16 cellular contexts compared by ENCODE assay signal in the genomic region with DNA sequence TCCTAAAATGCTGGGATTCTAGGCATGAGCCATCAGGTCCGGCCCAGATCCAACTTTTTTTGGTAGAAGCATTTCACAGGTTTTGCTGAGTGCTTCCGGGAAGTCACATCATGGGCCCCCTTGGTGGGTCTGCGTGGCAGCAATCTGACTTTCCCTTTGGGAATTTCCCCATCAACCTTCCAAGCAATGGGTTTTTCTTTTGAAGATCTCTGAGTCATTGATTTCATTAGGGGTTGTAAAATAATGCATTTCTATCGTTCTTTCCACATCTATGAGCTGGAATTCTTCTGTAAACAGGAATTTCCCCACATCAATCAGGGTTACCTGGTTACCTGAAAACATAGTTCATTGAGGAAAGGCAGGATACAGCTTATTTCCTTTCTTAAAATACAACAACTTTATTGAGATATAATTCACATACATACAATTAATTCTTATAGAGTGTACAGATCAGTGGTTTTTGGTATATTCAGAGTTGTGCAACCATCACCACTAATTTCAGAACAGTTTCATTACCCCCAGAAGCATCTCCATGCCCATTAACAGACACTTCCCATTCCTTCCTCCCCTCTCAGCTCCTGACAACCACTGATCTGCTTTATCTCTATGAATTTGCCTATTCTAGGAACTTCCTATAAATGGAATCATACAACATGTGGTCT. TPM values are rescaled to one million over a fixed set of nuclear protein-coding genes. Genes with fewer than 3 reads are reported as not detected.
DNase-seq lines count a peak whose midpoint lies in the region; ATAC-seq, FAIRE-seq and TF ChIP-seq lines count a peak whose summit lies in the region.
"Had no signal": no experiment of that assay in that cellular context is flagged by ENCODE, and none has a peak within 500 bp of the region (broad histone marks: within the 10 kb centered on the region; RNA-seq: fewer than 3 reads in every experiment).

No MANE protein-coding gene starts in this region.

- H3K27me3 ChIP-seq in foreskin keratinocyte (no peaks in the 10 kb centered on the region), tibial artery (no peaks in the 10 kb centered on the region)
- H3K27me3 ChIP-seq: brain microvascular endothelial cell, heart right ventricle, SJCRH30 had no signal

- no peak overlapping the region for H3K4me3 ChIP-seq in tibial artery
- H3K4me3 ChIP-seq: heart right ventricle, SJCRH30 had no signal

- peak; percentile 35 for FAIRE-seq in GM12891 (lab: Jason Lieb, UNC)
- FAIRE-seq: endometrium, small intestine had no signal

- no peaks in the 10 kb centered on the region for H3K9me3 ChIP-seq in tibial artery
- H3K9me3 ChIP-seq: heart right ventricle, SJCRH30 had no signal

- intact Hi-C loops in tibial artery (cut with DNase I; ENCODE audit: low total_unique reads), result no loop called here

- DNase-seq in GM12891 (ENCODE audit: insufficient read length, low spot score) (no peak), NOMO-1 treated with DMSO at 0.1 percent for 48 hours (lab: John Stamatoyannopoulos, UW; ENCODE audit: unreplicated experiment) (peak; percentile 84), foreskin keratinocyte (peak; percentile 67 to 68), tibial artery (no peak)
- DNase-seq in activated CD4-positive, CD25-positive, alpha-beta regulatory T cell treated with anti-CD3 and anti-CD28 coated beads, Interleukin-2, amount 50 U/mL, for 72 hours, result no peak
- DNase-seq: activated T-cell treated with anti-CD3 and anti-CD28 coated beads, Interleukin-2, amount 50 U/mL, for 4 hours; brain microvascular endothelial cell; CD8-positive, alpha-beta memory T cell; heart right ventricle; NCI-H1417; NCI-H526 treated with DMSO at 0.1 percent for 48 hours; SJCRH30; small intestine had no signal

- no peak for TF ChIP-seq CTCF in foreskin keratinocyte (conservative IDR thresholded peaks at IDR 0.05)
- TF ChIP-seq CTCF in tibial artery (IDR thresholded peaks at IDR 0.05), result no peak

- no peak for TF ChIP-seq POLR2A in GM12891 (IDR thresholded peaks at IDR 0.05; ENCODE audit: low read depth, low read length)

- H3K4me1 ChIP-seq in foreskin keratinocyte, result peaks cover 3% of the 10 kb centered on the region
- no peaks in the 10 kb centered on the region for H3K4me1 ChIP-seq in tibial artery
- H3K4me1 ChIP-seq: SJCRH30 had no signal

- H3K27ac ChIP-seq in foreskin keratinocyte (no peak overlapping the region), tibial artery (no peak overlapping the region)
- H3K27ac ChIP-seq: brain microvascular endothelial cell, heart right ventricle, SJCRH30 had no signal

- no peaks in the 10 kb centered on the region for H3K36me3 ChIP-seq in tibial artery
- H3K36me3 ChIP-seq: brain microvascular endothelial cell, heart right ventricle, SJCRH30 had no signal

- ATAC-seq in foreskin keratinocyte (peak; percentile 37), GM21526 (IDR thresholded peaks at IDR 0.05; ENCODE audit: low FRiP score, unreplicated experiment) (no peak)
- ATAC-seq: heart right ventricle had no signal

TF ChIP-seq in GM12891, 5 proteins besides CTCF, POLR2A, EP300 and RAD21:
- no peak for TF ChIP-seq PAX5 (IDR thresholded peaks at IDR 0.05; ENCODE audit: insufficient read depth, low read length, severe bottlenecking)
- no peak for TF ChIP-seq POLR2AphosphoS5 (IDR thresholded peaks at IDR 0.05; ENCODE audit: low read depth, low read length)
- no peak for TF ChIP-seq TAF1 (IDR thresholded peaks at IDR 0.05; ENCODE audit: low read depth, low read length)
- no peak for TF ChIP-seq SPI1 (IDR thresholded peaks at IDR 0.05; ENCODE audit: low read depth, low read length)

RNA-seq across cellular contexts. Expression of a gene that starts 9.8 kb away (rescaled TPM):
- 32.4 TPM for polyA plus RNA-seq in GM12891 (2012; ENCODE audit: low read depth, missing spikeins)
- total RNA-seq in foreskin keratinocyte, result 29.7 and 29.8 TPM in 2 replicates
- 22.0 and 26.5 TPM in 2 replicates for polyA plus RNA-seq in foreskin keratinocyte

RNA-seq across cellular contexts. Expression of a gene that starts 18.3 kb away (rescaled TPM):
- 0.04 TPM for polyA plus RNA-seq in GM12891 (2012; ENCODE audit: low read depth, missing spikeins)
- total RNA-seq in foreskin keratinocyte, result not detected in 2 replicates
- not detected in 2 replicates for polyA plus RNA-seq in foreskin keratinocyte
- total RNA-seq: activated T-cell treated with anti-CD3 and anti-CD28 coated beads, Interleukin-2, amount 50 U/mL, for 4 hours; CD8-positive, alpha-beta memory T cell; lower leg skin; SJCRH30 had no signal
- polyA plus RNA-seq: CD8-positive, alpha-beta memory T cell; small intestine had no signal

RNA-seq across cellular contexts. Expression of a gene that starts 32.1 kb away (rescaled TPM):
- 0.19 TPM for polyA plus RNA-seq in GM12891 (2012; ENCODE audit: low read depth, missing spikeins)
- not detected in 2 replicates for total RNA-seq in foreskin keratinocyte
- polyA plus RNA-seq in foreskin keratinocyte, result not detected in 2 replicates
- total RNA-seq: CD8-positive, alpha-beta memory T cell had no signal
- polyA plus RNA-seq: CD8-positive, alpha-beta memory T cell had no signal

RNA-seq across cellular contexts. Expression of a gene that starts 36.1 kb away (rescaled TPM):
- polyA plus RNA-seq in GM12891 (2012; ENCODE audit: low read depth, missing spikeins), result 0.40 TPM
- not detected in 2 replicates for total RNA-seq in foreskin keratinocyte
- not detected in 2 replicates for polyA plus RNA-seq in foreskin keratinocyte
- total RNA-seq: activated T-cell treated with anti-CD3 and anti-CD28 coated beads, Interleukin-2, amount 50 U/mL, for 4 hours; CD8-positive, alpha-beta memory T cell had no signal
- polyA plus RNA-seq: CD8-positive, alpha-beta memory T cell had no signal

RNA-seq across cellular contexts. Expression of a gene that starts 57.8 kb away (rescaled TPM):
- polyA plus RNA-seq in GM12891 (2012; ENCODE audit: low read depth, missing spikeins), result not detected
- total RNA-seq in foreskin keratinocyte, result not detected in 2 replicates
- polyA plus RNA-seq in foreskin keratinocyte, result not detected in 2 replicates
- total RNA-seq: activated T-cell treated with anti-CD3 and anti-CD28 coated beads, Interleukin-2, amount 50 U/mL, for 4 hours; CD8-positive, alpha-beta memory T cell; SJCRH30 had no signal
- polyA plus RNA-seq: CD8-positive, alpha-beta memory T cell had no signal

Comparison
In these comparisons a context has a peak if more than half of its experiments do, and no peak if none do; other contexts are left out.
1. DNase-seq: peak in NOMO-1 treated with DMSO at 0.1 percent for 48 hours (single experiment) and foreskin keratinocyte (2 of 2); none in GM12891 (single experiment), tibial artery (0 of 2) and activated CD4-positive, CD25-positive, alpha-beta regulatory T cell treated with anti-CD3 and anti-CD28 coated beads, Interleukin-2, amount 50 U/mL, for 72 hours (single experiment).